In the genomic region with DNA sequence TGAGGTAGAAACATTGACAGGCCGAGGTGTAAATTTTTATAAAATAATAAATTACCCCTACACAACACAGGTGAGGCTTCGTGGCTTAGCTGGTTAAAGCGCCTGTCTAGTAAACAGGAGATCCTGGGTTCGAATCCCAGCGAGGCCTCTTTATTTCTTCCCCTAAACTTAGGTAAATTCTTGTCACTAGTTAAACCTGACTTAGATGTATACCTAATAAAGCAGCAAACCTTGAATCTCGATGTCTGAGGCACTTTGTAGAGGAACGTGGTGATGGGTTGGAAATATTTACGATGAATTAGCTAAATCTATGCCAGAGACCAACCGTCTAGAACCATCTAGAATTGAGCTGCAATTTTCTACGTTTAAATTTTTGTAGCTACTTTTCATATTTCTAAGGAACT, we compare ENCODE assay signal across 13 cellular contexts.
DNase-seq lines count a peak whose midpoint lies in the region.
"Had no signal": no experiment of that assay in that cellular context is flagged by ENCODE, and none has a peak within 500 bp of the region (broad histone marks: within the 10 kb centered on the region; RNA-seq: fewer than 3 reads in every experiment).

No MANE protein-coding gene starts in this region.

- no peak overlapping the region for H3K27ac Mint-ChIP-seq in activated CD4-positive, alpha-beta T cell treated with anti-CD3 and anti-CD28 coated beads, Interleukin-2, amount 10 ng/mL, durations not matched to agents 7 days and 5 days
- H3K27ac Mint-ChIP-seq: dendritic cell treated with granulocyte-macrophage colony-stimulating factor and Interleukin-4, amounts not matched to agents 40 ng/mL and 50 ng/mL, for 4 days; immature natural killer cell had no signal

- peaks cover 2% of the 10 kb centered on the region for H3K4me1 Mint-ChIP-seq in activated CD4-positive, alpha-beta T cell treated with anti-CD3 and anti-CD28 coated beads, Interleukin-2, amount 10 ng/mL, durations not matched to agents 7 days and 5 days
- H3K4me1 Mint-ChIP-seq: immature natural killer cell had no signal

- DNase-seq in activated CD4-positive, alpha-beta T cell treated with anti-CD3 and anti-CD28 coated beads for 48 hours = peak; percentile 42
- DNase-seq in activated CD4-positive, alpha-beta T cell treated with anti-CD3 and anti-CD28 coated beads, Interleukin-2, amount 10 ng/mL, durations not matched to agents 7 days and 5 days = no peak
- DNase-seq in HPDE6-E6E7 (ENCODE audit: extremely low spot score) = peak; percentile 35
- peak; percentile 19 for DNase-seq in RKO (ENCODE audit: low spot score)
- peak; percentile 9 for DNase-seq in iPS-NIHi11 (ENCODE audit: low spot score)
- no peak for DNase-seq in NCI-H526 treated with DMSO at 0.1 percent for 48 hours (lab: John Stamatoyannopoulos, UW)
- DNase-seq in GF-D8 (lab: John Stamatoyannopoulos, UW) = no peak
- no peak for DNase-seq in midbrain (lab: John Stamatoyannopoulos, UW)
- DNase-seq: immature natural killer cell, MM.1S, Right ventricle myocardium superior, uterus had no signal

- no peaks in the 10 kb centered on the region for H3K36me3 Mint-ChIP-seq in activated CD4-positive, alpha-beta T cell treated with anti-CD3 and anti-CD28 coated beads, Interleukin-2, amount 10 ng/mL, durations not matched to agents 7 days and 5 days (ENCODE audit: low read depth)
- H3K36me3 Mint-ChIP-seq: immature natural killer cell had no signal

- H3K4me3 Mint-ChIP-seq in activated CD4-positive, alpha-beta T cell treated with anti-CD3 and anti-CD28 coated beads, Interleukin-2, amount 10 ng/mL, durations not matched to agents 7 days and 5 days = no peak overlapping the region
- H3K4me3 Mint-ChIP-seq: dendritic cell treated with granulocyte-macrophage colony-stimulating factor and Interleukin-4, amounts not matched to agents 40 ng/mL and 50 ng/mL, for 4 days; immature natural killer cell had no signal

- H3K9me3 Mint-ChIP-seq in activated CD4-positive, alpha-beta T cell treated with anti-CD3 and anti-CD28 coated beads, Interleukin-2, amount 10 ng/mL, durations not matched to agents 7 days and 5 days = no peaks in the 10 kb centered on the region
- H3K9me3 Mint-ChIP-seq: dendritic cell treated with granulocyte-macrophage colony-stimulating factor and Interleukin-4, amounts not matched to agents 40 ng/mL and 50 ng/mL, for 4 days had no signal

- CTCF ChIA-PET in activated CD4-positive, alpha-beta T cell treated with anti-CD3 and anti-CD28 coated beads, Interleukin-2, amount 10 ng/mL, durations not matched to agents 7 days and 5 days (lab: Charles Lee) = interaction anchor here (0.7 to 1.2 kb wide), 2 partner anchors 22 to 46 kb away, joined by 3 read pairs; no protein-coding TSS in a partner anchor

- POLR2A ChIA-PET in activated CD4-positive, alpha-beta T cell treated with anti-CD3 and anti-CD28 coated beads, Interleukin-2, amount 10 ng/mL, durations not matched to agents 7 days and 5 days (lab: Charles Lee) = no interaction called here

- H3K27me3 Mint-ChIP-seq in activated CD4-positive, alpha-beta T cell treated with anti-CD3 and anti-CD28 coated beads, Interleukin-2, amount 10 ng/mL, durations not matched to agents 7 days and 5 days = peaks cover 55% of the 10 kb centered on the region

Comparison
In these comparisons a context has a peak if more than half of its experiments do, and no peak if none do; other contexts are left out.
1. DNase-seq: peak in activated CD4-positive, alpha-beta T cell treated with anti-CD3 and anti-CD28 coated beads for 48 hours (single experiment), HPDE6-E6E7 (single experiment), RKO (single experiment) and iPS-NIHi11 (single experiment); none in activated CD4-positive, alpha-beta T cell treated with anti-CD3 and anti-CD28 coated beads, Interleukin-2, amount 10 ng/mL, durations not matched to agents 7 days and 5 days (single experiment), NCI-H526 treated with DMSO at 0.1 percent for 48 hours (single experiment), GF-D8 (single experiment) and midbrain (single experiment).